Comparison of ENCODE assay signal across 20 cellular contexts in genomic region chr2:227576812-227577211, GRCh38. TPM values are rescaled to one million over a fixed set of nuclear protein-coding genes. Genes with fewer than 3 reads are reported as not detected.
DNase-seq lines count a peak whose midpoint lies in the region; ATAC-seq, FAIRE-seq and TF ChIP-seq lines count a peak whose summit lies in the region.
"Had no signal": no experiment of that assay in that cellular context is flagged by ENCODE, and none has a peak within 500 bp of the region (broad histone marks: within the 10 kb centered on the region; RNA-seq: fewer than 3 reads in every experiment).

No MANE protein-coding gene starts in this region.

- POLR2A ChIA-PET in A549 (lab: Yijun Ruan, JAX), result no interaction called here

- no peak for TF ChIP-seq EP300 in A549 (IDR thresholded peaks at IDR 0.05)
- no peak for TF ChIP-seq EP300 in Ishikawa (IDR thresholded peaks at IDR 0.05; ENCODE audit: borderline replicate concordance)

- TF ChIP-seq CTCF in 22Rv1 (IDR thresholded peaks at IDR 0.05) (no peak), A549 (IDR thresholded peaks at IDR 0.05) (no peak)

- CTCF ChIA-PET in A549 (lab: Yijun Ruan, JAX), result interaction anchor here (0.9 kb wide), 1 partner anchor 170 kb away, joined by 3 read pairs; no protein-coding TSS in a partner anchor

- FAIRE-seq in A549 (lab: Jason Lieb, UNC), result no peak
- FAIRE-seq: H54 had no signal

- no peak overlapping the region for H3K4me2 ChIP-seq in A549
- H3K4me2 ChIP-seq: BLaER1 had no signal

- TF ChIP-seq RAD21 in A549 (conservative IDR thresholded peaks at IDR 0.05 in 1 of 2, IDR thresholded peaks at IDR 0.05 in 1 of 2), result no peak
- no peak for TF ChIP-seq RAD21 in Ishikawa (IDR thresholded peaks at IDR 0.05; ENCODE audit: low read depth)

- peaks cover 14% of the 10 kb centered on the region for H3K4me1 ChIP-seq in A549
- H3K4me1 ChIP-seq: BLaER1 had no signal

- no peak overlapping the region for H3K4me3 ChIP-seq in A549
- H3K4me3 ChIP-seq: BLaER1 had no signal

- DNase-seq in A549 (ENCODE audit: low read depth in 1 of 2, low spot score in 1 of 2) (no peak), myocyte (ENCODE audit: low read depth) (peak; percentile 9), caudate nucleus (lab: John Stamatoyannopoulos, UW) (no peak)
- DNase-seq: Calu3; CD4-positive, alpha-beta memory T cell; DMS79 treated with DMSO at 0.1 percent for 48 hours; GF-D8; HFFc6; Karpas-422; KBM-7 had no signal

- 84% methylated on average over 2 of the region's 2 CpGs for WGBS in A549 (ENCODE audit: missing lambda C conversion rate)

- TF ChIP-seq POLR2A in A549 (IDR thresholded peaks at IDR 0.05; ENCODE audit: low read length), result no peak

- ATAC-seq in A549 (no peak), GM19324 (IDR thresholded peaks at IDR 0.05; ENCODE audit: low FRiP score, unreplicated experiment) (no peak), HG03354 (IDR thresholded peaks at IDR 0.05; ENCODE audit: poor library complexity, severe bottlenecking, unreplicated experiment) (no peak)
- ATAC-seq: HCT116 had no signal

- no peaks in the 10 kb centered on the region; the same call in 2 of the 3 replicates for H3K9me3 ChIP-seq in A549
- H3K9me3 ChIP-seq: BLaER1 had no signal

- H3K27ac ChIP-seq in 22Rv1 (peak overlapping the region; percentile 49; the same call in 1 of the 2 replicates), A549 (no peak overlapping the region), caudate nucleus (ENCODE audit: low read depth, low read length) (no peak overlapping the region)
- H3K27ac ChIP-seq: BLaER1 had no signal

TF ChIP-seq in A549, 52 proteins besides CTCF, POLR2A, EP300 and RAD21:
- no peak for TF ChIP-seq SMC3 (IDR thresholded peaks at IDR 0.05)
- no peak for TF ChIP-seq RFX5 (IDR thresholded peaks at IDR 0.05)
- no peak for TF ChIP-seq ZSCAN20 (CRISPR knock-in tag; IDR thresholded peaks at IDR 0.05)
- no peak for TF ChIP-seq HOXB13 (CRISPR knock-in tag; IDR thresholded peaks at IDR 0.05; ENCODE audit: low read depth)
- TF ChIP-seq, protein P1, sequence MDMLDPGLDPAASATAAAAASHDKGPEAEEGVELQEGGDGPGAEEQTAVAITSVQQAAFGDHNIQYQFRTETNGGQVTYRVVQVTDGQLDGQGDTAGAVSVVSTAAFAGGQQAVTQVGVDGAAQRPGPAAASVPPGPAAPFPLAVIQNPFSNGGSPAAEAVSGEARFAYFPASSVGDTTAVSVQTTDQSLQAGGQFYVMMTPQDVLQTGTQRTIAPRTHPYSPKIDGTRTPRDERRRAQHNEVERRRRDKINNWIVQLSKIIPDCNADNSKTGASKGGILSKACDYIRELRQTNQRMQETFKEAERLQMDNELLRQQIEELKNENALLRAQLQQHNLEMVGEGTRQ (IDR thresholded peaks at IDR 0.05), result no peak
- TF ChIP-seq FOSL2 (IDR thresholded peaks at IDR 0.05), result no peak
- TF ChIP-seq FOSL2 (CRISPR knock-in tag; IDR thresholded peaks at IDR 0.05), result 0 out of 2 replicates have a peak, but pooled peaks have one; percentile 30

TF ChIP-seq in Ishikawa, 13 proteins besides CTCF, POLR2A, EP300 and RAD21:
- peak; percentile 56; the same call in 1 of the 2 replicates for TF ChIP-seq NFIC (IDR thresholded peaks at IDR 0.05)
- TF ChIP-seq TAF1 (IDR thresholded peaks at IDR 0.05; ENCODE audit: low read depth), result no peak

RNA-seq across cellular contexts. Expression of gene SCYGR2, which starts 21.9 kb away (rescaled TPM):
- polyA plus RNA-seq in A549 (2011; rRNA removed) (not detected in 2 replicates), A549 (2017; fragmentation: RNase III; extraction: RNeasy Plus Mini Kit Qiagen cat#74134 plus additional on column Dnase treatment) (not detected in 3 replicates)
- polyA plus RNA-seq in A549 (2012; cell fraction: cytosol; rRNA removed), result not detected in 2 replicates
- polyA plus RNA-seq in A549 (2012; cell fraction: nucleus; rRNA removed), result 1.9 TPM in 1 of 2 replicates, not detected in the other
- not detected in 2 replicates for polyA minus RNA-seq in A549 (2011; rRNA and poly(A)+ RNA removed)
- not detected in 2 replicates for total RNA-seq in myocyte
- polyA plus RNA-seq in myocyte (2012), result not detected
- total RNA-seq: A673; Calu3; CD4-positive, alpha-beta memory T cell; HFFc6 had no signal
- polyA plus RNA-seq: AG04450; CD14-positive monocyte; CD4-positive, alpha-beta memory T cell had no signal

RNA-seq across cellular contexts. Expression of gene SCYGR3, which starts 37.8 kb away (rescaled TPM):
- not detected in 2 replicates for polyA plus RNA-seq in A549 (2011; rRNA removed)
- polyA plus RNA-seq in A549 (2012; cell fraction: cytosol; rRNA removed), result not detected in 2 replicates
- polyA plus RNA-seq in A549 (2012; cell fraction: nucleus; rRNA removed), result not detected in 2 replicates
- not detected in 3 replicates for polyA plus RNA-seq in A549 (2017; fragmentation: RNase III; extraction: RNeasy Plus Mini Kit Qiagen cat#74134 plus additional on column Dnase treatment)
- polyA minus RNA-seq in A549 (2011; rRNA and poly(A)+ RNA removed), result not detected in 2 replicates
- not detected in 2 replicates for total RNA-seq in myocyte
- polyA plus RNA-seq in myocyte (2012), result not detected
- total RNA-seq: A673; Calu3; CD4-positive, alpha-beta memory T cell; HFFc6 had no signal
- polyA plus RNA-seq: AG04450; CD14-positive monocyte; CD4-positive, alpha-beta memory T cell had no signal

RNA-seq across cellular contexts. Expression of gene SCYGR4, which starts 40.5 kb away (rescaled TPM):
- not detected in 2 replicates for polyA plus RNA-seq in A549 (2011; rRNA removed)
- polyA plus RNA-seq in A549 (2012; cell fraction: cytosol; rRNA removed), result not detected in 2 replicates
- 0.06 TPM in 2 replicates for polyA plus RNA-seq in A549 (2012; cell fraction: nucleus; rRNA removed)
- not detected in 3 replicates for polyA plus RNA-seq in A549 (2017; fragmentation: RNase III; extraction: RNeasy Plus Mini Kit Qiagen cat#74134 plus additional on column Dnase treatment)
- polyA minus RNA-seq in A549 (2011; rRNA and poly(A)+ RNA removed), result not detected in 2 replicates
- not detected in 2 replicates for total RNA-seq in myocyte
- polyA plus RNA-seq in myocyte (2012), result not detected
- total RNA-seq: A673; Calu3; CD4-positive, alpha-beta memory T cell; HFFc6 had no signal
- polyA plus RNA-seq: AG04450; CD14-positive monocyte; CD4-positive, alpha-beta memory T cell had no signal
